ENCODE assay signal across 2 cellular contexts in the genomic region with DNA sequence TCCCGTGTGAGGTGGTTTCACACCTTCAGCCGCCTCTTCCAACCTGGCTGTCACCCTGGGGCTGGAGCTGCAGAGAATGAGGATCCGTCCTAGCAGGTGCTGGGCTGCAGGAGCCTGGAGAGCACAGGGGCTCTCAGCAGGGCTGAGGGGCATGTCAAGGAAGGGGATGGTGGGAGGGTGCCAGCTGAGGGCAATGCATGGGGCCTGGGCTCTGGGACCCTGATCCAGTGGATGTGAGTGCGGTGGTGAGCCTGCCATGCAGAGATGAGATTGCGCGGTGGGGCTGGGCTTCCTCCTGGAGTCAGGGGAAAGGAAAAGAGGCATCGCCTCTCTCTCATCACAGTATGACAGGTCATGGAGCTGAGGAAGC.
TF ChIP-seq lines count a peak whose summit lies in the region.

No MANE protein-coding gene starts in this region.

TF ChIP-seq in GM23338, 12 proteins besides CTCF, POLR2A, EP300 and RAD21:
- TF ChIP-seq EZH2phosphoT487 (IDR thresholded peaks at IDR 0.05; ENCODE audit: unreplicated experiment) = no peak
- peak; percentile 46 for TF ChIP-seq POLR2AphosphoS5 (IDR thresholded peaks at IDR 0.05; ENCODE audit: low read depth)

TF ChIP-seq in GM12878, 131 proteins besides CTCF, POLR2A, EP300 and RAD21:
- TF ChIP-seq SIX5 (IDR thresholded peaks at IDR 0.05; ENCODE audit: low read depth, low read length, severe bottlenecking) = no peak
- no peak for TF ChIP-seq IRF5 (IDR thresholded peaks at IDR 0.05; ENCODE audit: borderline replicate concordance)
- TF ChIP-seq, protein P1, sequence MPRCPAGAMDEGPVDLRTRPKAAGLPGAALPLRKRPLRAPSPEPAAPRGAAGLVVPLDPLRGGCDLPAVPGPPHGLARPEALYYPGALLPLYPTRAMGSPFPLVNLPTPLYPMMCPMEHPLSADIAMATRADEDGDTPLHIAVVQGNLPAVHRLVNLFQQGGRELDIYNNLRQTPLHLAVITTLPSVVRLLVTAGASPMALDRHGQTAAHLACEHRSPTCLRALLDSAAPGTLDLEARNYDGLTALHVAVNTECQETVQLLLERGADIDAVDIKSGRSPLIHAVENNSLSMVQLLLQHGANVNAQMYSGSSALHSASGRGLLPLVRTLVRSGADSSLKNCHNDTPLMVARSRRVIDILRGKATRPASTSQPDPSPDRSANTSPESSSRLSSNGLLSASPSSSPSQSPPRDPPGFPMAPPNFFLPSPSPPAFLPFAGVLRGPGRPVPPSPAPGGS (IDR thresholded peaks at IDR 0.05; ENCODE audit: borderline replicate concordance, insufficient read depth, low read depth, low read length, poor library complexity, severe bottlenecking) = no peak
- no peak for TF ChIP-seq MEF2A (IDR thresholded peaks at IDR 0.05; ENCODE audit: insufficient read depth, low read depth, low read length)
- no peak for TF ChIP-seq ZNF622 (IDR thresholded peaks at IDR 0.05)
